28 cellular contexts compared by ENCODE assay signal in the genomic region with DNA sequence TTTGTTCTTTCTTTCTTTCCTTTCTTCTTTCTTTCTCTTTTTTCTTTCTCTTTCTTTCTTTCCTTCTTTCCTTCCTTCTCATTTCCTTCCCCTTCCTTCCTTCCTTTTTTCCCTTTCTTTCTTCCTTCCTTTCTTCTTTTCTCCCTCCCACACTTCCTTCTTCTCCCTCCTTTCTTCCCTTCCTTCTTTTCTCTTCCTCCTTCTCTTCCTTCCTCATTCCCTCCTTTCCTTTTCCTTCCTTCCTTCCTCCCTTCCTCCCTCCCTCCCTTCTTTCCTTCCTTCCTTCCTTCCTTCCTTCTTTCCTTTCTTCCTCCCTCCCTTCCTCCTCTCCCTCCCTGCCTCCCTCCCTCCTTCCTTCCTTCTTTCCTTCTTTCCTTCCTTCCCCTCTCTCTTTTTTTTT.
"Had no signal": no experiment of that assay in that cellular context is flagged by ENCODE, and none has a peak within 500 bp of the region (broad histone marks: within the 10 kb centered on the region; RNA-seq: fewer than 3 reads in every experiment).

No MANE protein-coding gene starts in this region.

- DNase-seq: cortex of kidney; effector CD8-positive, alpha-beta T cell; effector memory CD8-positive, alpha-beta T cell; endodermal cell; erythroblast; esophagus squamous epithelium; foreskin fibroblast; foreskin melanocyte; gastrocnemius medialis; glutamatergic neuron; head of caudate nucleus; heart right ventricle; hippocampal formation; left cardiac atrium; left lung; left ventricle myocardium superior; lower lobe of right lung; mesenchymal stem cell; mucosa of descending colon; naive B cell; naive thymus-derived CD8-positive, alpha-beta T cell had no signal

- H3K4me1 Mint-ChIP-seq: endodermal cell; naive B cell; naive thymus-derived CD8-positive, alpha-beta T cell had no signal

- H3K4me3 Mint-ChIP-seq: dendritic cell treated with granulocyte-macrophage colony-stimulating factor and Interleukin-4, amounts not matched to agents 40 ng/mL and 50 ng/mL, for 4 days; effector memory CD8-positive, alpha-beta T cell; endodermal cell; mesothelial cell of epicardium; naive B cell; naive thymus-derived CD8-positive, alpha-beta T cell had no signal

- H3K36me3 ChIP-seq: esophagus squamous epithelium, gastrocnemius medialis, heart right ventricle, left lung, lower lobe of right lung had no signal

- H3K4me1 ChIP-seq: esophagus squamous epithelium, gastrocnemius medialis, heart right ventricle, left lung, lower lobe of right lung had no signal

- H3K27ac ChIP-seq: epithelial cell of prostate, esophagus squamous epithelium, gastrocnemius medialis, heart right ventricle, left lung, lower lobe of right lung had no signal

- H3K36me3 Mint-ChIP-seq: naive B cell; naive thymus-derived CD8-positive, alpha-beta T cell had no signal

- H3K4me3 ChIP-seq: esophagus squamous epithelium, gastrocnemius medialis, heart right ventricle, left lung, lower lobe of right lung, mucosa of descending colon had no signal

- H3K27me3 Mint-ChIP-seq: dendritic cell treated with granulocyte-macrophage colony-stimulating factor and Interleukin-4, amounts not matched to agents 40 ng/mL and 50 ng/mL, for 4 days; effector memory CD8-positive, alpha-beta T cell; naive B cell; naive thymus-derived CD8-positive, alpha-beta T cell had no signal

- H3K9me3 Mint-ChIP-seq: endodermal cell had no signal

- H3K27me3 ChIP-seq: esophagus squamous epithelium, gastrocnemius medialis, heart right ventricle, left lung had no signal

- ATAC-seq: effector memory CD8-positive, alpha-beta T cell; esophagus mucosa; gastrocnemius medialis; heart right ventricle; left cardiac atrium; left lung; left ventricle myocardium superior; lower lobe of right lung; mucosa of descending colon; naive thymus-derived CD8-positive, alpha-beta T cell had no signal

- H3K27ac Mint-ChIP-seq: dendritic cell treated with granulocyte-macrophage colony-stimulating factor and Interleukin-4, amounts not matched to agents 40 ng/mL and 50 ng/mL, for 4 days; effector memory CD8-positive, alpha-beta T cell; endodermal cell; mesothelial cell of epicardium; naive B cell; naive thymus-derived CD8-positive, alpha-beta T cell had no signal

- H3K9me3 ChIP-seq: esophagus squamous epithelium, gastrocnemius medialis, lower lobe of right lung, mucosa of descending colon had no signal

- FAIRE-seq: endometrium, islet of Langerhans, keratinocyte had no signal
